ENCODE assay signal across 15 cellular contexts in genomic region chr15:39499701-39500100, GRCh38.
"Had no signal": no experiment of that assay in that cellular context is flagged by ENCODE, and none has a peak within 500 bp of the region (broad histone marks: within the 10 kb centered on the region; RNA-seq: fewer than 3 reads in every experiment).

No MANE protein-coding gene starts in this region.

- ATAC-seq: lower lobe of right lung had no signal

- H3K27ac ChIP-seq: lower lobe of right lung, right atrium auricular region, testis, upper lobe of left lung, WERI-Rb-1 had no signal

- H3K27me3 ChIP-seq: right atrium auricular region, stomach, testis, upper lobe of left lung had no signal

- H3K36me3 Mint-ChIP-seq: activated naive CD4-positive, alpha-beta T cell treated with anti-CD3 and anti-CD28 coated beads, Interleukin-2, amount 50 U/mL, for 24 hours had no signal

- H3K4me3 ChIP-seq: lower lobe of right lung, right atrium auricular region, stomach, testis, upper lobe of left lung had no signal

- H3K9me3 Mint-ChIP-seq: activated naive CD4-positive, alpha-beta T cell treated with anti-CD3 and anti-CD28 coated beads, Interleukin-2, amount 50 U/mL, for 24 hours; nephron progenitor cell had no signal

- H3K36me3 ChIP-seq: lower lobe of right lung, right atrium auricular region, stomach, upper lobe of left lung, WERI-Rb-1 had no signal

- H3K4me3 Mint-ChIP-seq: activated naive CD4-positive, alpha-beta T cell treated with anti-CD3 and anti-CD28 coated beads, Interleukin-2, amount 50 U/mL, for 24 hours; nephron progenitor cell had no signal

- H3K4me1 Mint-ChIP-seq: activated naive CD4-positive, alpha-beta T cell treated with anti-CD3 and anti-CD28 coated beads, Interleukin-2, amount 50 U/mL, for 24 hours had no signal

- DNase-seq: activated CD4-positive, alpha-beta T cell treated with anti-CD3 and anti-CD28 coated beads, Interleukin-2, amount 50 U/mL, for 4 hours; activated gamma-delta T cell; effector CD4-positive, alpha-beta T cell; foreskin melanocyte; hypothalamus; lower lobe of right lung; nephron progenitor cell; occipital lobe; stomach; SW 1271; testis; upper lobe of left lung; WERI-Rb-1 had no signal

- H3K4me1 ChIP-seq: lower lobe of right lung, upper lobe of left lung had no signal

- H3K27ac Mint-ChIP-seq: activated naive CD4-positive, alpha-beta T cell treated with anti-CD3 and anti-CD28 coated beads, Interleukin-2, amount 50 U/mL, for 24 hours; nephron progenitor cell had no signal

- H3K9me3 ChIP-seq: lower lobe of right lung, right atrium auricular region, stomach, testis, upper lobe of left lung had no signal
